ENCODE assay signal across 1 cellular context in the genomic region with DNA sequence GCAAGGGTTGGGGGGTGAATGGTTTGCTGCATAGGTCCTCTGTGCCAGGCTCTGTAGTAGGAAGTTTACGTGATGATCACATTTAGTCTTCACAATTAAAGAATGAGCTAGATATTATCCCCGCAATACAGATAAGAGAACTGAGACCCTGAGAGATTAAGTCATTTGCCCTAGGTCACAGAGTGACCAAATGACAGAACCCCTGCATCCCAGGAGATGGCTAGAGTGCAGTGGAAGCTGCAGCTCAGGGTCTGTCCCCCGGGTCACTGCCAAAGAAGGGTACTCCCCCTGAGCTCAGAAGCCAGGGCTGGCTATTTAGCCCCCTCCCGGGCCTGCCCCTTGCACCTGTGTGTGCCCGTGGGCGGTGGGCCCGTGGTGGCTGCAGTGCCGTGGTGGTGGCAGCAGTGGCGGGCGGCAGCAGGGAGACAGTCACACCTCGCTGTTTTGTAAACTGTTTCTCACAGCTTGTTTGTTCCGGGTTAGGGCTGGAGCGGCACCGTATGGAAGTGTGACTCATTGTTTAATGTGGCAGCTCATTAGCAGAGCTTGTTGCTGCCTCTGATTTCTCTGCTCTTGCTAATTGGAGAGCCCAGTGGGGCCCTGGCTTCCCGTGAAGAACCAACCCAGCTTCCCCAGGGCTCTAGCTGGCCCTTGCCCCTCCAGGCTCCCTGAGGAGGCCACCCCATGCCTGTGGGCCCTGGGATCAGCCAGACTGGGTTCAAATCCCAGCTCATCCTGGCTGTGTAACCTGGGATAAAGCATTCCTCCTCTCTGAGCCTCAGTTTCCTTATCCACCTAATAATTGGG.
A peak's percentile ranks its signal among the peaks of the same experiment; 100 is the strongest.
TF ChIP-seq lines count a peak whose summit lies in the region.

No MANE protein-coding gene starts in this region.

TF ChIP-seq in GM12878, 131 proteins besides CTCF, POLR2A, EP300 and RAD21 (continued from another document):
- TF ChIP-seq MTA2 (IDR thresholded peaks at IDR 0.05; ENCODE audit: low read depth): peak; percentile 50; the same call in 1 of the 2 replicates
- TF ChIP-seq, protein P1, sequence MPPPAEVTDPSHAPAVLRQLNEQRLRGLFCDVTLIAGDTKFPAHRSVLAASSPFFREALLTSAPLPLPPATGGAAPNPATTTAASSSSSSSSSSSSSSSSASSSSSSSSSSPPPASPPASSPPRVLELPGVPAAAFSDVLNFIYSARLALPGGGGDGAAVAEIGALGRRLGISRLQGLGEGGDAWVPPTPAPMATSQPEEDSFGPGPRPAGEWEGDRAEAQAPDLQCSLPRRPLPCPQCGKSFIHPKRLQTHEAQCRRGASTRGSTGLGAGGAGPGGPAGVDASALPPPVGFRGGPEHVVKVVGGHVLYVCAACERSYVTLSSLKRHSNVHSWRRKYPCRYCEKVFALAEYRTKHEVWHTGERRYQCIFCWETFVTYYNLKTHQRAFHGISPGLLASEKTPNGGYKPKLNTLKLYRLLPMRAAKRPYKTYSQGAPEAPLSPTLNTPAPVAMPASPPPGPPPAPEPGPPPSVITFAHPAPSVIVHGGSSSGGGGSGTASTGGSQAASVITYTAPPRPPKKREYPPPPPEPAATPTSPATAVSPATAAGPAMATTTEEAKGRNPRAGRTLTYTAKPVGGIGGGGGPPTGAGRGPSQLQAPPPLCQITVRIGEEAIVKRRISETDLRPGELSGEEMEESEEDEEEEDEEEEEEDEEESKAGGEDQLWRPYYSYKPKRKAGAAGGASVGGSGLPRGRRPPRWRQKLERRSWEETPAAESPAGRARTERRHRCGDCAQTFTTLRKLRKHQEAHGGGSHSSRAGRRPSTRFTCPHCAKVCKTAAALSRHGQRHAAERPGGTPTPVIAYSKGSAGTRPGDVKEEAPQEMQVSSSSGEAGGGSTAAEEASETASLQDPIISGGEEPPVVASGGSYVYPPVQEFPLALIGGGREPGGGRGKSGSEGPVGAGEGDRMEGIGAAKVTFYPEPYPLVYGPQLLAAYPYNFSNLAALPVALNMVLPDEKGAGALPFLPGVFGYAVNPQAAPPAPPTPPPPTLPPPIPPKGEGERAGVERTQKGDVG (CRISPR knock-in tag; IDR thresholded peaks at IDR 0.05): no peak
- TF ChIP-seq ZNF207 (IDR thresholded peaks at IDR 0.05; ENCODE audit: borderline replicate concordance): no peak
- peak; percentile 49; the same call in 1 of the 2 replicates for TF ChIP-seq IKZF1 (conservative IDR thresholded peaks at IDR 0.05)
- no peak for TF ChIP-seq RBBP5 (conservative IDR thresholded peaks at IDR 0.05)
